9 cellular contexts compared by ENCODE assay signal in the genomic region with DNA sequence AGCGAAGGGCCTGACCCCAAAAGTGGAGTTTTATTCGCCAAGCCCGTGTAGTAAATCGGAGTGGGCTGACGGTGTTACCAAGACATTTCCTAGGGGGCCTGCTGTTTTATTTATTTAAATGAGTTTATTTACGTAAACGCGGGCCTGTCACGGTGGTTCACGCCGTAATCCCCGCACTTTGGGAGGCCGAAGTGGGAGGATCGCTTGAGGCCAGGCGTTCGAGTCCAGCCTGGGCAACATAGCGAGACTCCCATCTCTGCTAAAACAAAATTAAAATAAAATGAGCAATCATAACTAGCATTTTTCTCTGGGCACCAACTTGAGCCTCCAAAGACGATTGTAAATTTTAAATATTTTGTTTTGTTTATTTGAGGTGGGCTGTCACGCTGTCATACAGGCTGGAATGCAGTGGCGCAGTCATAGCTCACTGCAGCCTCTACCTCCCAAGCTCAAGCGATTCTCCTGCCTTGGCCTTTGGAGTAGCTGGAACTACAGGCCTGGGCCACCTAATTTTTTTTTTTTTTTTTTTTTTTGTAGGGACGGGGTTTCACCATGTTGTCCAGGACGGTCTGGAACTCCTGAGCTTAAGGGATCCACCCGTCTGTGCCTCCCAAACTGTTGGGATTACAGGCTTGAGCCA. TPM values are rescaled to one million over a fixed set of nuclear protein-coding genes. Genes with fewer than 3 reads are reported as not detected.
A peak's percentile ranks its signal among the peaks of the same experiment; 100 is the strongest.
DNase-seq lines count a peak whose midpoint lies in the region; ATAC-seq and TF ChIP-seq lines count a peak whose summit lies in the region.
"Had no signal": no experiment of that assay in that cellular context is flagged by ENCODE, and none has a peak within 500 bp of the region (broad histone marks: within the 10 kb centered on the region; RNA-seq: fewer than 3 reads in every experiment).

No MANE protein-coding gene starts in this region.

- peak overlapping the region; percentile 100 for H3K9ac ChIP-seq in adipocyte (ENCODE audit: low read length)

- H3K4me1 Mint-ChIP-seq in activated CD4-positive, alpha-beta T cell treated with anti-CD3 and anti-CD28 coated beads, Interleukin-2, amount 10 ng/mL, durations not matched to agents 7 days and 5 days: peaks cover 59% of the 10 kb centered on the region

- peak overlapping the region; percentile 92 for H3K27ac ChIP-seq in temporal lobe (ENCODE audit: low read depth, low read length)
- H3K27ac ChIP-seq: C4-2B had no signal

- ATAC-seq in GM19351 (IDR thresholded peaks at IDR 0.05; ENCODE audit: unreplicated experiment): no peak

- H3K27me3 Mint-ChIP-seq in activated CD4-positive, alpha-beta T cell treated with anti-CD3 and anti-CD28 coated beads, Interleukin-2, amount 10 ng/mL, durations not matched to agents 7 days and 5 days: no peaks in the 10 kb centered on the region

- peak overlapping the region; percentile 99 for H3K27ac Mint-ChIP-seq in activated CD4-positive, alpha-beta T cell treated with anti-CD3 and anti-CD28 coated beads, Interleukin-2, amount 10 ng/mL, durations not matched to agents 7 days and 5 days

- H3K27me3 ChIP-seq in adipocyte (replicated peaks; ENCODE audit: control insufficient read depth, insufficient read depth, low read length) (no peaks in the 10 kb centered on the region), kidney epithelial cell (ENCODE audit: control insufficient read depth, insufficient read depth, low read length) (no peaks in the 10 kb centered on the region)

- DNase-seq in activated CD4-positive, alpha-beta T cell treated with anti-CD3 and anti-CD28 coated beads, Interleukin-2, amount 10 ng/mL, durations not matched to agents 7 days and 5 days: no peak
- DNase-seq in activated CD4-positive, alpha-beta T cell treated with anti-CD3 and anti-CD28 coated beads, Interleukin-2, amount 50 U/mL, for 1 hour: no peak
- no peak for DNase-seq in adipocyte (ENCODE audit: low read depth)
- no peak for DNase-seq in kidney epithelial cell (ENCODE audit: low read depth)
- no peak for DNase-seq in SKM-1 (lab: John Stamatoyannopoulos, UW; ENCODE audit: unreplicated experiment)
- no peak for DNase-seq in HEK293T (ENCODE audit: extremely low spot score)

- H3K36me3 ChIP-seq in adipocyte (ENCODE audit: control insufficient read depth, insufficient read depth, low read length, severe bottlenecking) (peaks cover 43% of the 10 kb centered on the region), kidney epithelial cell (ENCODE audit: control insufficient read depth, insufficient read depth, low read length) (peaks cover 3% of the 10 kb centered on the region)

- no peaks in the 10 kb centered on the region for H3K9me3 ChIP-seq in adipocyte (ENCODE audit: control insufficient read depth, low read length)

- H3K9me3 Mint-ChIP-seq in activated CD4-positive, alpha-beta T cell treated with anti-CD3 and anti-CD28 coated beads, Interleukin-2, amount 10 ng/mL, durations not matched to agents 7 days and 5 days: no peaks in the 10 kb centered on the region

- peak overlapping the region; percentile 90 for H3K4me3 Mint-ChIP-seq in activated CD4-positive, alpha-beta T cell treated with anti-CD3 and anti-CD28 coated beads, Interleukin-2, amount 10 ng/mL, durations not matched to agents 7 days and 5 days

- CTCF ChIA-PET in activated CD4-positive, alpha-beta T cell treated with anti-CD3 and anti-CD28 coated beads, Interleukin-2, amount 10 ng/mL, durations not matched to agents 7 days and 5 days (lab: Charles Lee): interaction anchor here (0.5 to 1.3 kb wide), 6 partner anchors 12 to 318 kb away, joined by 3 to 6 read pairs (median 3); partner anchors contain the start of gene ZKSCAN5
- CTCF ChIA-PET in HEK293T (lab: Yijun Ruan, JAX): interaction anchor here (0.6 to 0.8 kb wide), 4 partner anchors 43 to 396 kb away, joined by 3 to 8 read pairs (median 4); no protein-coding TSS in a partner anchor

- no peak for TF ChIP-seq CTCF in kidney epithelial cell (IDR thresholded peaks at IDR 0.05; ENCODE audit: insufficient read depth, low read length, poor library complexity, severe bottlenecking)

- POLR2A ChIA-PET in activated CD4-positive, alpha-beta T cell treated with anti-CD3 and anti-CD28 coated beads, Interleukin-2, amount 10 ng/mL, durations not matched to agents 7 days and 5 days (lab: Charles Lee): no interaction called here
- POLR2A ChIA-PET in HEK293T (lab: Yijun Ruan, JAX): interaction anchor here (0.9 to 3.7 kb wide), 9 partner anchors 12 to 151 kb away, joined by 3 to 31 read pairs (median 7); partner anchors contain the start of genes BUD31, PDAP1, ZNF394 and ZSCAN25

- H3K36me3 Mint-ChIP-seq in activated CD4-positive, alpha-beta T cell treated with anti-CD3 and anti-CD28 coated beads, Interleukin-2, amount 10 ng/mL, durations not matched to agents 7 days and 5 days (ENCODE audit: low read depth): peaks cover 65% of the 10 kb centered on the region

- H3K4me3 ChIP-seq in adipocyte (ENCODE audit: low read length): peak overlapping the region; percentile 90
- H3K4me3 ChIP-seq in kidney epithelial cell (ENCODE audit: low read depth, low read length): peak overlapping the region; percentile 97

- H3K4me1 ChIP-seq in adipocyte (ENCODE audit: control insufficient read depth, insufficient read depth, low read length): peaks cover 55% of the 10 kb centered on the region

TF ChIP-seq in HEK293T, 16 proteins besides CTCF, POLR2A, EP300 and RAD21:
- TF ChIP-seq TARDBP (IDR thresholded peaks at IDR 0.05) (no peak), CTBP1 (IDR thresholded peaks at IDR 0.05; ENCODE audit: borderline replicate concordance) (no peak), L3MBTL2 (conservative IDR thresholded peaks at IDR 0.05) (no peak), ELF4 (IDR thresholded peaks at IDR 0.05) (no peak), FOXK2 (IDR thresholded peaks at IDR 0.05) (no peak), LEF1 (IDR thresholded peaks at IDR 0.05; ENCODE audit: borderline replicate concordance) (no peak), NFRKB (IDR thresholded peaks at IDR 0.05) (no peak), FOXM1 (IDR thresholded peaks at IDR 0.05; ENCODE audit: borderline replicate concordance) (no peak), BHLHE40 (IDR thresholded peaks at IDR 0.05; ENCODE audit: borderline replicate concordance) (no peak), FOXA1 (IDR thresholded peaks at IDR 0.05) (no peak), ZNF384 (IDR thresholded peaks at IDR 0.05) (no peak), ARNT (IDR thresholded peaks at IDR 0.05) (no peak), HDGF (IDR thresholded peaks at IDR 0.05; ENCODE audit: borderline replicate concordance) (no peak), SUZ12 (IDR thresholded peaks at IDR 0.05) (no peak), SP1 (IDR thresholded peaks at IDR 0.05) (no peak)
- TF ChIP-seq, protein P1, sequence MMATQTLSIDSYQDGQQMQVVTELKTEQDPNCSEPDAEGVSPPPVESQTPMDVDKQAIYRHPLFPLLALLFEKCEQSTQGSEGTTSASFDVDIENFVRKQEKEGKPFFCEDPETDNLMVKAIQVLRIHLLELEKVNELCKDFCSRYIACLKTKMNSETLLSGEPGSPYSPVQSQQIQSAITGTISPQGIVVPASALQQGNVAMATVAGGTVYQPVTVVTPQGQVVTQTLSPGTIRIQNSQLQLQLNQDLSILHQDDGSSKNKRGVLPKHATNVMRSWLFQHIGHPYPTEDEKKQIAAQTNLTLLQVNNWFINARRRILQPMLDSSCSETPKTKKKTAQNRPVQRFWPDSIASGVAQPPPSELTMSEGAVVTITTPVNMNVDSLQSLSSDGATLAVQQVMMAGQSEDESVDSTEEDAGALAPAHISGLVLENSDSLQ (IDR thresholded peaks at IDR 0.05): no peak

RNA-seq across cellular contexts. Expression of gene ZNF655, which starts 1.0 kb away (rescaled TPM):
- total RNA-seq in activated CD4-positive, alpha-beta T cell treated with anti-CD3 and anti-CD28 coated beads, Interleukin-2, amount 10 ng/mL, durations not matched to agents 7 days and 5 days: 10 to 100 TPM; 92.0 to 92.7 TPM
- 48.0 and 54.4 TPM in 2 replicates for total RNA-seq in kidney epithelial cell
- total RNA-seq in temporal lobe: 58.8 TPM

RNA-seq across cellular contexts. Expression of gene FAM200A, which starts 7.5 kb away (rescaled TPM):
- 1 to 10 TPM; 4.9 to 5.4 TPM for total RNA-seq in activated CD4-positive, alpha-beta T cell treated with anti-CD3 and anti-CD28 coated beads, Interleukin-2, amount 10 ng/mL, durations not matched to agents 7 days and 5 days
- total RNA-seq in kidney epithelial cell (7.6 and 8.2 TPM in 2 replicates), temporal lobe (15.0 TPM)

RNA-seq across cellular contexts. Expression of gene TMEM225B, which starts 38.7 kb away (rescaled TPM):
- 1 to 10 TPM; 1.2 to 1.3 TPM for total RNA-seq in activated CD4-positive, alpha-beta T cell treated with anti-CD3 and anti-CD28 coated beads, Interleukin-2, amount 10 ng/mL, durations not matched to agents 7 days and 5 days
- total RNA-seq in kidney epithelial cell: 0.27 TPM in 1 of 2 replicates, not detected in the other
- total RNA-seq in temporal lobe: 0.49 TPM

RNA-seq across cellular contexts. Expression of gene ZKSCAN5, which starts 54.9 kb away (rescaled TPM):
- 10 to 100 TPM; 14.1 to 15.2 TPM for total RNA-seq in activated CD4-positive, alpha-beta T cell treated with anti-CD3 and anti-CD28 coated beads, Interleukin-2, amount 10 ng/mL, durations not matched to agents 7 days and 5 days
- 10.0 and 11.5 TPM in 2 replicates for total RNA-seq in kidney epithelial cell
- 17.0 TPM for total RNA-seq in temporal lobe

RNA-seq across cellular contexts. Expression of gene ZSCAN25, which starts 57.4 kb away (rescaled TPM):
- total RNA-seq in activated CD4-positive, alpha-beta T cell treated with anti-CD3 and anti-CD28 coated beads, Interleukin-2, amount 10 ng/mL, durations not matched to agents 7 days and 5 days: 10 to 100 TPM; 28.5 to 31.1 TPM
- total RNA-seq in kidney epithelial cell (12.9 and 13.1 TPM in 2 replicates), temporal lobe (9.6 TPM)
